In the genomic region with DNA sequence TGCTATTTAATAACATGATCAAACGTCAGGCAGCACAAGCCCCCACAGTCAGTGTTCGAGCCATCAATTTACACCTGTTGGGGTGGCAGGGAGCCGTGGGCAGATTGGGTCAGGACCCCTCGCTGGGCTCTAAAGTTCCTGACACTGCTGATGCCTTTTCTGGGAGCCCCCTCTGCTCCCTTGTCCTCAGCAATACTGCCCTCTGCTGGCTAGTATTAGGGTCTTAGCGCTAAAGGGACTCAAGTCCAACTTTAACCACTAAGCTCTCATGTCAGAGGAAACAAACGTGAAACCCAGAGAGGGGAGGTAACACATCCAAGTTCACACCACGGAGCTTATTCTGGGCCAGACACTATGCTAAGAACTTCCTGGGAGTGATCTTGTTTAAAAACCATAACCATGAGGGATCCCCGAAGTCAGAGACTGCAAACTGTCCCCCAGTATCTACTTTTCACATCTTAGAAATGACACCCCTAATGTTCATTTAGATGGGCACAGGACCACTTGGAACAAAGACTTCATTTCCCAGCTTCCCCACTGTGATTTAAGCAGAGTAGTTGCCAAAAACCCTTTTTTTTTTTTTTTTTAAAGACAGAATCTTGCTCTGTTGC, we compare ENCODE assay signal across 9 cellular contexts. TPM values are rescaled to one million over a fixed set of nuclear protein-coding genes. Genes with fewer than 3 reads are reported as not detected.
DNase-seq lines count a peak whose midpoint lies in the region; ATAC-seq, FAIRE-seq and TF ChIP-seq lines count a peak whose summit lies in the region.
"Had no signal": no experiment of that assay in that cellular context is flagged by ENCODE, and none has a peak within 500 bp of the region (broad histone marks: within the 10 kb centered on the region; RNA-seq: fewer than 3 reads in every experiment).

No MANE protein-coding gene starts in this region.

- intact Hi-C loops in HepG2 (cut with micrococcal nuclease; ENCODE audit: unreplicated experiment), result loop anchor here (1.0 kb wide), 1 partner anchor 461 kb away; no protein-coding TSS in a partner anchor

- peak; percentile 52 for TF ChIP-seq RAD21 in HepG2 (CRISPR knock-in tag; IDR thresholded peaks at IDR 0.05)

- H3K9me3 ChIP-seq in HepG2 (ENCODE audit: low read length) (no peaks in the 10 kb centered on the region), upper lobe of left lung (no peaks in the 10 kb centered on the region)

- H4K20me1 ChIP-seq in HepG2 (ENCODE audit: insufficient read depth, low read length), result no peaks in the 10 kb centered on the region; the same call in 1 of the 2 replicates

- POLR2A ChIA-PET in HepG2 (lab: Yijun Ruan, JAX), result no interaction called here

- H3K9ac ChIP-seq in HepG2 (ENCODE audit: insufficient read depth, low read depth, low read length), result no peak overlapping the region

- TF ChIP-seq POLR2A in HepG2 (IDR thresholded peaks at IDR 0.05; ENCODE audit: insufficient read depth in 1 of 2, low read depth in 2 of 2, low read length in 2 of 2), result no peak
- no peak for TF ChIP-seq POLR2A in upper lobe of left lung (IDR thresholded peaks at IDR 0.05)

- H3K36me3 ChIP-seq in HepG2 (replicated peaks in 1 of 2; ENCODE audit: control insufficient read depth in 1 of 2, insufficient read depth in 2 of 2, low read length in 2 of 2), result peaks cover 0 to 1% of the 10 kb centered on the region in 2 experiments; a peak in 1 of 5 replicates
- H3K36me3 ChIP-seq in upper lobe of left lung, result peaks cover 9 to 41% (median 25%) of the 10 kb centered on the region in 4 donors

- peak; percentile 65 for DNase-seq in DMS53 (lab: John Stamatoyannopoulos, UW)
- DNase-seq in DMS53 treated with DMSO at 0.1 percent for 48 hours (lab: John Stamatoyannopoulos, UW; ENCODE audit: unreplicated experiment), result no peak
- DNase-seq in HK-2 (ENCODE audit: unreplicated experiment), result peak; percentile 32
- DNase-seq in OCI-M1 (lab: John Stamatoyannopoulos, UW), result peak; percentile 82
- DNase-seq in cerebellar cortex (ENCODE audit: low spot score), result peak; percentile 82
- DNase-seq in HepG2 (ENCODE audit: low spot score), result peak; percentile 67
- DNase-seq in upper lobe of left lung, result no peak

- FAIRE-seq in HepG2 (lab: Jason Lieb, UNC), result peak; percentile 55
- FAIRE-seq: A204.1 had no signal

- no peaks in the 10 kb centered on the region for H3K27me3 ChIP-seq in HepG2 (ENCODE audit: control insufficient read depth in 1 of 2, insufficient read depth in 2 of 2, low read length in 2 of 2)
- no peaks in the 10 kb centered on the region for H3K27me3 ChIP-seq in upper lobe of left lung

- CTCF ChIA-PET in HepG2 (lab: Yijun Ruan, JAX; ENCODE audit: low intra/inter-chr PET ratio, low total read pairs), result interaction anchor here (1.1 to 2.3 kb wide), 2 partner anchors 20 to 460 kb away, joined by 4 to 21 read pairs; a partner anchor contains a TSS

- H3K27ac ChIP-seq in HepG2 (ENCODE audit: extremely low read length, insufficient read depth, low read length) (no peak overlapping the region), upper lobe of left lung (no peak overlapping the region)

- in situ Hi-C loops in HepG2 (cut with HindIII; ENCODE audit: extremely low pct_ligation_motif_present, low pct_unique_long_range_greater_than_20kb), result loop anchor here (5.0 kb wide), 1 partner anchor 459 kb away; no protein-coding TSS in a partner anchor

- TF ChIP-seq CTCF in HepG2 (CRISPR knock-in tag; IDR thresholded peaks at IDR 0.05), result peak; percentile 84
- TF ChIP-seq CTCF in upper lobe of left lung (IDR thresholded peaks at IDR 0.05), result peak; percentile 19 to 63 (median 39)

- H2AFZ ChIP-seq in HepG2 (ENCODE audit: low read length), result no peak overlapping the region

- H3K4me1 ChIP-seq in HepG2 (ENCODE audit: insufficient read depth, low read length) (peaks cover 26% of the 10 kb centered on the region), upper lobe of left lung (peaks cover 0 to 9% (median 0%) of the 10 kb centered on the region in 4 donors)

- BruUV-seq in HepG2 (replicated peaks; lab: Mats Ljungman, UMichigan), result no TSS peak

- H3K4me3 ChIP-seq in HepG2 (replicated peaks in 1 of 3; ENCODE audit: insufficient read depth in 1 of 3, low read depth in 2 of 3, low read length in 3 of 3) (no peak overlapping the region), upper lobe of left lung (no peak overlapping the region)

- H3K4me2 ChIP-seq in HepG2 (ENCODE audit: low read depth, low read length), result no peak overlapping the region

- TF ChIP-seq EP300 in HepG2 (IDR thresholded peaks at IDR 0.05; ENCODE audit: low read depth in 2 of 2, low read length in 2 of 2) (no peak), HepG2 (CRISPR knock-in tag; IDR thresholded peaks at IDR 0.05; ENCODE audit: borderline replicate concordance) (no peak), upper lobe of left lung (IDR thresholded peaks at IDR 0.05) (no peak)

- no peaks in the 10 kb centered on the region for H3K79me2 ChIP-seq in HepG2 (ENCODE audit: insufficient read depth, low read length)

- ATAC-seq in HepG2 (peak; percentile 50), upper lobe of left lung (ENCODE audit: low FRiP score in 2 of 2) (peak in 1 of 2 donors; percentile 60), GM21723 (IDR thresholded peaks at IDR 0.05; ENCODE audit: unreplicated experiment) (no peak)

- 33% methylated on average over 8 of the region's 8 CpGs for WGBS in HepG2 (ENCODE audit: low lambda C conversion rate)
- 43 to 63% methylated on average over 5 to 8 of the region's 8 CpGs for WGBS in upper lobe of left lung, 2 donors

TF ChIP-seq in HepG2, 621 proteins besides CTCF, POLR2A, EP300 and RAD21 (continues in another document):
- TF ChIP-seq PAWR (CRISPR knock-in tag; IDR thresholded peaks at IDR 0.05; ENCODE audit: borderline replicate concordance) (no peak), NR2F2 (IDR thresholded peaks at IDR 0.05; ENCODE audit: borderline replicate concordance, low read depth) (no peak)

RNA-seq across cellular contexts. Expression of a gene that starts 20.4 kb away (rescaled TPM):
- total RNA-seq in HepG2 (2016; rRNA removed; fragmentation: Illumina TruSeq; extraction: Trizol) (7.0 and 8.8 TPM in 2 replicates), upper lobe of left lung (10 to 100 TPM; 25.6 to 56.2 (median 34.2) TPM)
- total RNA-seq in HepG2 (2016; cell fraction: cytosol; rRNA removed; fragmentation: Illumina TruSeq; extraction: Trizol; ENCODE audit: low read depth), result 20.5 and 22.8 TPM in 2 replicates
- total RNA-seq in HepG2 (2016; cell fraction: insoluble cytoplasmic fraction; rRNA removed; fragmentation: Illumina TruSeq; extraction: Trizol), result 6.5 and 9.0 TPM in 2 replicates
- 20.3 and 21.8 TPM in 2 replicates for total RNA-seq in HepG2 (2016; cell fraction: membrane; rRNA removed; fragmentation: Illumina TruSeq; extraction: Trizol)
- total RNA-seq in HepG2 (2016; cell fraction: nucleus; rRNA removed; fragmentation: Illumina TruSeq; extraction: Trizol), result 4.9 and 8.5 TPM in 2 replicates
- 9.5 and 10.7 TPM in 2 replicates for polyA plus RNA-seq in HepG2 (2011; rRNA removed)
- polyA plus RNA-seq in HepG2 (2011; cell fraction: cytosol; rRNA removed), result 8.8 and 12.0 TPM in 2 replicates
- 24.5 and 25.8 TPM in 2 replicates for polyA plus RNA-seq in HepG2 (2011; cell fraction: nucleus; rRNA removed)
- 7.1 and 10.8 TPM in 2 replicates for polyA plus RNA-seq in HepG2 (2012)
- polyA plus RNA-seq in HepG2 (2016; cell fraction: cytosol; fragmentation: Illumina TruSeq; extraction: Trizol; ENCODE audit: low read depth), result 26.8 and 27.0 TPM in 2 replicates
- polyA plus RNA-seq in HepG2 (2016; cell fraction: insoluble cytoplasmic fraction; fragmentation: Illumina TruSeq; extraction: Trizol; ENCODE audit: low read depth), result 6.2 and 8.9 TPM in 2 replicates
- 22.6 and 25.9 TPM in 2 replicates for polyA plus RNA-seq in HepG2 (2016; cell fraction: membrane; fragmentation: Illumina TruSeq; extraction: Trizol; ENCODE audit: low read depth)
- polyA plus RNA-seq in HepG2 (2016; cell fraction: nucleus; fragmentation: Illumina TruSeq; extraction: Trizol; ENCODE audit: insufficient read depth, low read depth), result 15.9 and 18.2 TPM in 2 replicates
- polyA minus RNA-seq in HepG2 (2011; rRNA and poly(A)+ RNA removed; ENCODE audit: low replicate concordance), result 12.2 and 13.0 TPM in 2 replicates
- polyA minus RNA-seq in HepG2 (2011; cell fraction: cytosol; rRNA and poly(A)+ RNA removed), result 4.2 and 4.9 TPM in 2 replicates
- polyA minus RNA-seq in HepG2 (2011; cell fraction: nucleus; rRNA and poly(A)+ RNA removed), result 5.9 and 9.3 TPM in 2 replicates

RNA-seq across cellular contexts. Expression of a gene that starts 31.5 kb away (rescaled TPM):
- 0.07 TPM in 1 of 2 replicates, not detected in the other for total RNA-seq in HepG2 (2016; rRNA removed; fragmentation: Illumina TruSeq; extraction: Trizol)
- not detected in 2 replicates for total RNA-seq in HepG2 (2016; cell fraction: cytosol; rRNA removed; fragmentation: Illumina TruSeq; extraction: Trizol; ENCODE audit: low read depth)
- not detected in 2 replicates for total RNA-seq in HepG2 (2016; cell fraction: insoluble cytoplasmic fraction; rRNA removed; fragmentation: Illumina TruSeq; extraction: Trizol)
- not detected in 2 replicates for total RNA-seq in HepG2 (2016; cell fraction: membrane; rRNA removed; fragmentation: Illumina TruSeq; extraction: Trizol)
- not detected in 2 replicates for total RNA-seq in HepG2 (2016; cell fraction: nucleus; rRNA removed; fragmentation: Illumina TruSeq; extraction: Trizol)
- polyA plus RNA-seq in HepG2 (2011; rRNA removed), result 0.04 TPM in 1 of 2 replicates, not detected in the other
- polyA plus RNA-seq in HepG2 (2011; cell fraction: cytosol; rRNA removed), result 0.05 and 0.13 TPM in 2 replicates
- 0.58 TPM in 1 of 2 replicates, not detected in the other for polyA plus RNA-seq in HepG2 (2011; cell fraction: nucleus; rRNA removed)
- not detected in 2 replicates for polyA plus RNA-seq in HepG2 (2012)
- polyA plus RNA-seq in HepG2 (2016; cell fraction: cytosol; fragmentation: Illumina TruSeq; extraction: Trizol; ENCODE audit: low read depth), result not detected in 2 replicates
- polyA plus RNA-seq in HepG2 (2016; cell fraction: insoluble cytoplasmic fraction; fragmentation: Illumina TruSeq; extraction: Trizol; ENCODE audit: low read depth), result not detected in 2 replicates
- not detected in 2 replicates for polyA plus RNA-seq in HepG2 (2016; cell fraction: membrane; fragmentation: Illumina TruSeq; extraction: Trizol; ENCODE audit: low read depth)
- polyA plus RNA-seq in HepG2 (2016; cell fraction: nucleus; fragmentation: Illumina TruSeq; extraction: Trizol; ENCODE audit: insufficient read depth, low read depth), result not detected in 2 replicates
- polyA minus RNA-seq in HepG2 (2011; rRNA and poly(A)+ RNA removed; ENCODE audit: low replicate concordance), result 0.47 TPM in 1 of 2 replicates, not detected in the other
- not detected in 2 replicates for polyA minus RNA-seq in HepG2 (2011; cell fraction: cytosol; rRNA and poly(A)+ RNA removed)
- polyA minus RNA-seq in HepG2 (2011; cell fraction: nucleus; rRNA and poly(A)+ RNA removed), result not detected in 2 replicates
- 10 to 100 TPM; 18.2 to 89.1 (median 30.0) TPM for total RNA-seq in upper lobe of left lung

Comparison
In these comparisons a context has a peak if more than half of its experiments do, and no peak if none do; other contexts are left out.
1. DNase-seq: peak in DMS53 (single experiment), HK-2 (single experiment), OCI-M1 (single experiment), cerebellar cortex (single experiment) and HepG2 (single experiment); none in DMS53 treated with DMSO at 0.1 percent for 48 hours (single experiment) and upper lobe of left lung (0 of 2).
2. RNA of a gene that starts 31.5 kb away (total RNA-seq): 18.2 to 89.1 TPM in upper lobe of left lung; 0.07 TPM in HepG2; every median in the first group is over 10 times any median in the second.